In genomic region chr10:35090162-35090954, GRCh38 we compare ENCODE assay signal across 8 cellular contexts. TPM values are rescaled to one million over a fixed set of nuclear protein-coding genes. Genes with fewer than 3 reads are reported as not detected.
A peak's percentile ranks its signal among the peaks of the same experiment; 100 is the strongest.
DNase-seq lines count a peak whose midpoint lies in the region; ATAC-seq and TF ChIP-seq lines count a peak whose summit lies in the region.

Gene CUL2 (minus strand): TSS chr10:35090341. CDS start chr10:35071317, 19,024 bp downstream.

- CTCF ChIA-PET in PC-3 (lab: Charles Lee): interaction anchor here (0.7 kb wide), 1 partner anchor 36 kb away, joined by 3 read pairs; no protein-coding TSS in a partner anchor

- H3K9me3 ChIP-seq in PC-3 (ENCODE audit: low read length) (peaks cover 10% of the 10 kb centered on the region), esophagus (ENCODE audit: control insufficient read depth in 2 of 2, insufficient read depth in 1 of 2, low read depth in 1 of 2, low read length in 1 of 2) (no peaks in the 10 kb centered on the region), mucosa of stomach (ENCODE audit: control insufficient read depth, low read length) (no peaks in the 10 kb centered on the region)

- peak within 1 kb of the TSS; percentile 96 for H3K27ac Mint-ChIP-seq in activated T-cell treated with anti-CD3 and anti-CD28 coated beads, Interleukin-2, amount 50 U/mL, for 24 hours

- H4K20me1 ChIP-seq in PC-3 (ENCODE audit: low read length): peaks cover 29% of the 10 kb centered on the region

- BruUV-seq in PC-3 (replicated peaks; lab: Mats Ljungman, UMichigan): no TSS peak

- peak within 1 kb of the TSS; percentile 86 for H3K4me2 ChIP-seq in PC-3 (ENCODE audit: low read length)

- H2AFZ ChIP-seq in PC-3 (ENCODE audit: low read length): peak within 1 kb of the TSS; percentile 90

- peaks cover 25% of the 10 kb centered on the region for H3K4me1 ChIP-seq in PC-3 (ENCODE audit: insufficient read depth, low read length)
- peaks cover 0 to 5% of the 10 kb centered on the region in 2 donors for H3K4me1 ChIP-seq in esophagus (ENCODE audit: control insufficient read depth in 2 of 2, insufficient read depth in 2 of 2, low read length in 1 of 2)
- peaks cover 20% of the 10 kb centered on the region for H3K4me1 ChIP-seq in mucosa of stomach (ENCODE audit: control insufficient read depth, insufficient read depth, low read length)

- intact Hi-C loops in PC-3 (cut with micrococcal nuclease): loop anchor here (2.0 kb wide), 1 partner anchor 50 kb away; no protein-coding TSS in a partner anchor

- H3K36me3 ChIP-seq in PC-3 (ENCODE audit: low read depth, low read length): peaks cover 10% of the 10 kb centered on the region
- H3K36me3 ChIP-seq in esophagus (ENCODE audit: control insufficient read depth in 2 of 2, insufficient read depth in 2 of 2, low read length in 1 of 2): no peaks in the 10 kb centered on the region
- H3K36me3 ChIP-seq in mucosa of stomach (ENCODE audit: control insufficient read depth, insufficient read depth, low read length): no peaks in the 10 kb centered on the region

- no peaks in the 10 kb centered on the region for H3K27me3 Mint-ChIP-seq in activated T-cell treated with anti-CD3 and anti-CD28 coated beads, Interleukin-2, amount 50 U/mL, for 24 hours

- H3K27me3 ChIP-seq in PC-3 (ENCODE audit: low read length) (no peaks in the 10 kb centered on the region), esophagus (ENCODE audit: control insufficient read depth in 1 of 2, insufficient read depth in 2 of 2, low read length in 2 of 2) (no peaks in the 10 kb centered on the region), mucosa of stomach (ENCODE audit: control insufficient read depth, insufficient read depth, low read length) (no peaks in the 10 kb centered on the region)

- H3K79me2 ChIP-seq in PC-3 (ENCODE audit: low read length): peaks cover 50% of the 10 kb centered on the region

- H3K4me1 Mint-ChIP-seq in activated T-cell treated with anti-CD3 and anti-CD28 coated beads, Interleukin-2, amount 50 U/mL, for 24 hours (ENCODE audit: low read depth): peaks cover 49% of the 10 kb centered on the region

- H3K9ac ChIP-seq in PC-3 (ENCODE audit: low read length) (peak within 1 kb of the TSS; percentile 93), mucosa of stomach (ENCODE audit: low read length) (peak within 1 kb of the TSS; percentile 88)

- no peaks in the 10 kb centered on the region for H3K9me2 ChIP-seq in PC-3 (replicated peaks; ENCODE audit: low read length)

- no peak for TF ChIP-seq CTCF in PC-3 (conservative IDR thresholded peaks at IDR 0.05; ENCODE audit: low read depth, low read length)

- no peaks in the 10 kb centered on the region for H3K9me3 Mint-ChIP-seq in activated T-cell treated with anti-CD3 and anti-CD28 coated beads, Interleukin-2, amount 50 U/mL, for 24 hours

- no peaks in the 10 kb centered on the region for H3F3A ChIP-seq in PC-3 (ENCODE audit: low read length, unreplicated experiment)

- peak within 1 kb of the TSS; percentile 93 for H3K4me3 Mint-ChIP-seq in activated T-cell treated with anti-CD3 and anti-CD28 coated beads, Interleukin-2, amount 50 U/mL, for 24 hours

- peak within 1 kb of the TSS; percentile 69 for H3K4me3 ChIP-seq in Jurkat, Clone E6-1 (ENCODE audit: low read length)
- H3K4me3 ChIP-seq in PC-3 (ENCODE audit: low read length) (peak within 1 kb of the TSS; percentile 77), esophagus (ENCODE audit: low read depth in 1 of 2, low read length in 2 of 2) (peak within 1 kb of the TSS; percentile 77 to 86), mucosa of stomach (ENCODE audit: low read length) (peak within 1 kb of the TSS; percentile 67)

- POLR2A ChIA-PET in PC-3 (lab: Charles Lee; ENCODE audit: unreplicated experiment): interaction anchor here (0.6 to 1.0 kb wide), 5 partner anchors 36 to 606 kb away, joined by 3 to 8 read pairs (median 3); partner anchors contain the start of gene CREM

- H3K36me3 Mint-ChIP-seq in activated T-cell treated with anti-CD3 and anti-CD28 coated beads, Interleukin-2, amount 50 U/mL, for 24 hours (ENCODE audit: low read depth): peaks cover 30% of the 10 kb centered on the region

- ATAC-seq in GM21717 (IDR thresholded peaks at IDR 0.05; ENCODE audit: unreplicated experiment) (peak; percentile 96), PC-3 (peak; percentile 93)

- WGBS in esophagus, 2 donors: 1% methylated on average over 59 of the region's 59 CpGs

- H3K27ac ChIP-seq in PC-3 (ENCODE audit: low read length) (peak within 1 kb of the TSS; percentile 73), esophagus (ENCODE audit: low read depth in 2 of 2, low read length in 1 of 2) (peak within 1 kb of the TSS; percentile 97 to 99)

- DNase-seq in DMS153 treated with DMSO at 0.1 percent for 48 hours (lab: John Stamatoyannopoulos, UW; ENCODE audit: unreplicated experiment) (peak; percentile 39), PC-3 (peak; percentile 100)
- DNase-seq in Jurkat, Clone E6-1 (ENCODE audit: low read depth, low spot score): peak; percentile 93
- DNase-seq in activated T-cell treated with anti-CD3 and anti-CD28 coated beads, Interleukin-2, amount 50 U/mL, for 24 hours: peak; percentile 96
- DNase-seq in stimulated activated CD8-positive, alpha-beta memory T cell treated with anti-CD3 and anti-CD28 coated beads, Interleukin-4, amount 100 ng/mL, for 48 hours: peak; percentile 95

RNA-seq across cellular contexts. Expression of gene CUL2, which starts in this region (rescaled TPM):
- polyA plus RNA-seq in Jurkat, Clone E6-1 (2012; ENCODE audit: insufficient read depth, insufficient read length): 36.6 TPM
- total RNA-seq in PC-3 (2014; rRNA removed): 119 and 129 TPM in 2 replicates
- polyA plus RNA-seq in esophagus: 10 to 100 TPM in 1 of 2 donors, 1 to 10 TPM in 1; 5.3 to 11.3 TPM

Comparison
In these comparisons a context has a peak if more than half of its experiments do, and no peak if none do; other contexts are left out.
1. Peak in every context shown above with its lines: DNase-seq, ATAC-seq, H3K4me3 ChIP-seq and H3K27ac ChIP-seq.
2. DNase-seq: peak in every context shown above with its lines; median percentile 100 in PC-3; 96 in activated T-cell treated with anti-CD3 and anti-CD28 coated beads, Interleukin-2, amount 50 U/mL, for 24 hours; 95 in stimulated activated CD8-positive, alpha-beta memory T cell treated with anti-CD3 and anti-CD28 coated beads, Interleukin-4, amount 100 ng/mL, for 48 hours; 93 in Jurkat, Clone E6-1; 39 in DMS153 treated with DMSO at 0.1 percent for 48 hours.